Comparison of ENCODE assay signal across 15 cellular contexts in genomic region chr7:84248267-84248666, GRCh38. TPM values are rescaled to one million over a fixed set of nuclear protein-coding genes. Genes with fewer than 3 reads are reported as not detected.
DNase-seq lines count a peak whose midpoint lies in the region; ATAC-seq, FAIRE-seq and TF ChIP-seq lines count a peak whose summit lies in the region.
"Had no signal": no experiment of that assay in that cellular context is flagged by ENCODE, and none has a peak within 500 bp of the region (broad histone marks: within the 10 kb centered on the region; RNA-seq: fewer than 3 reads in every experiment).

No MANE protein-coding gene starts in this region.

- no peaks in the 10 kb centered on the region for H3K79me2 ChIP-seq in HCT116 (ENCODE audit: insufficient read depth, low read length)

- WGBS in small intestine, 3 donors, result 49 to 59% (median 50%) methylated on average over 3 of the region's 3 CpGs

- RAD21 ChIA-PET in HCT116 (lab: Charles Lee; ENCODE audit: low non-redundant PET in 1 of 2, low total read pairs in 2 of 2, uncharacterized antibody in 2 of 2, unreplicated experiment in 2 of 2), result no interaction called here

- H2AFZ ChIP-seq in HCT116 (ENCODE audit: low read depth, low read length, poor library complexity, severe bottlenecking), result peak overlapping the region; percentile 15

- no peaks in the 10 kb centered on the region; a peak in 1 of 4 replicates for H3K9me3 ChIP-seq in HCT116 (ENCODE audit: control insufficient read depth in 1 of 2, insufficient read depth in 1 of 2, low read depth in 1 of 2, low read length in 2 of 2)
- no peaks in the 10 kb centered on the region for H3K9me3 ChIP-seq in small intestine (ENCODE audit: control insufficient read depth, low read depth)

- DNase-seq in CD1c-positive myeloid dendritic cell (ENCODE audit: extremely low spot score) (peak; percentile 89), HCT116 (ENCODE audit: low read depth, low spot score) (no peak), NCI-H226 (peak; percentile 8), fibroblast of villous mesenchyme (ENCODE audit: low read depth) (peak; percentile 69), small intestine (no peak), GM19240 (ENCODE audit: insufficient read length, low spot score) (no peak)
- DNase-seq: activated CD4-positive, alpha-beta T cell treated with anti-CD3 and anti-CD28 coated beads for 4 hours; activated naive CD4-positive, alpha-beta T cell; head of caudate nucleus; KG1; midbrain; NCI-H2227 treated with DMSO at 0.1 percent for 48 hours had no signal

- no peak for FAIRE-seq in small intestine (lab: Jason Lieb, UNC)

- no peak for TF ChIP-seq RAD21 in HCT116 (IDR thresholded peaks at IDR 0.05; ENCODE audit: low read depth)

- no peak for TF ChIP-seq POLR2A in HCT116 (IDR thresholded peaks at IDR 0.05; ENCODE audit: borderline replicate concordance, extremely low read depth, insufficient read depth, insufficient read length)

- no TSS peak for BruUV-seq in HCT116 (replicated peaks; lab: Mats Ljungman, UMichigan)

- no peak overlapping the region for H3K9ac ChIP-seq in HCT116 (ENCODE audit: low read length)

- H3K27ac ChIP-seq in HCT116 (ENCODE audit: low read depth, low read length) (no peak overlapping the region), small intestine (ENCODE audit: low read depth in 1 of 2, low read length in 1 of 2) (no peak overlapping the region)
- H3K27ac ChIP-seq: SK-N-MC had no signal

- POLR2A ChIA-PET in HCT116 (lab: Charles Lee), result no interaction called here

- H3K4me3 ChIP-seq in HCT116 (replicated peaks in 1 of 2; ENCODE audit: low read depth in 1 of 2, low read length in 2 of 2) (no peak overlapping the region), fibroblast of villous mesenchyme (ENCODE audit: low read depth, low read length) (no peak overlapping the region), small intestine (ENCODE audit: low read depth in 1 of 2, low read length in 2 of 2) (no peak overlapping the region)
- H3K4me3 ChIP-seq: SK-N-MC had no signal

- no peak overlapping the region for H3K4me2 ChIP-seq in HCT116 (ENCODE audit: low read length)

- H3K4me1 ChIP-seq in HCT116 (ENCODE audit: control insufficient read depth in 1 of 2, insufficient read depth in 2 of 2, low read length in 2 of 2), result peaks cover 0 to 4% of the 10 kb centered on the region in 2 experiments; a peak in 2 of 4 replicates
- H3K4me1 ChIP-seq in small intestine (ENCODE audit: control insufficient read depth in 2 of 2, insufficient read depth in 1 of 2, low read depth in 1 of 2, low read length in 1 of 2), result no peaks in the 10 kb centered on the region

- CTCF ChIA-PET in HCT116 (lab: Charles Lee), result no interaction called here

- H3K9me2 ChIP-seq in HCT116 (ENCODE audit: insufficient read depth), result no peaks in the 10 kb centered on the region

- no peaks in the 10 kb centered on the region for H3K27me3 ChIP-seq in HCT116 (ENCODE audit: insufficient read depth, low read length)
- no peaks in the 10 kb centered on the region for H3K27me3 ChIP-seq in small intestine (ENCODE audit: control insufficient read depth in 2 of 2, insufficient read depth in 2 of 2, low read length in 2 of 2)

- no peaks in the 10 kb centered on the region for H4K20me1 ChIP-seq in HCT116 (ENCODE audit: insufficient read depth)

- TF ChIP-seq CTCF in HCT116 (IDR thresholded peaks at IDR 0.05 in 2 of 3, conservative IDR thresholded peaks at IDR 0.05 in 1 of 3; ENCODE audit: borderline replicate concordance in 1 of 3, insufficient read depth in 1 of 3, low read depth in 2 of 3, low read length in 2 of 3), result no peak
- no peak for TF ChIP-seq CTCF in fibroblast of villous mesenchyme (IDR thresholded peaks at IDR 0.05; ENCODE audit: insufficient read depth, low read depth, low read length)

- intact Hi-C loops in HCT116 (cut with micrococcal nuclease), result no loop called here

- H3K36me3 ChIP-seq in HCT116 (ENCODE audit: control insufficient read depth in 1 of 2, insufficient read depth in 2 of 2, low read length in 2 of 2) (no peaks in the 10 kb centered on the region), small intestine (ENCODE audit: control insufficient read depth in 2 of 2, insufficient read depth in 2 of 2, low read length in 2 of 2) (no peaks in the 10 kb centered on the region)

- ATAC-seq in HCT116 (no peak), HG03378 (IDR thresholded peaks at IDR 0.05; ENCODE audit: unreplicated experiment) (no peak), GM21423 (IDR thresholded peaks at IDR 0.05; ENCODE audit: unreplicated experiment) (no peak)

TF ChIP-seq in HCT116, 20 proteins besides CTCF, POLR2A, EP300 and RAD21:
- TF ChIP-seq ZBTB33 (IDR thresholded peaks at IDR 0.05; ENCODE audit: extremely low read depth, insufficient replicate concordance, low read length) (no peak), TCF7L2 (IDR thresholded peaks at IDR 0.05; ENCODE audit: borderline replicate concordance, extremely low read depth, insufficient read depth, insufficient read length) (no peak), SP1 (IDR thresholded peaks at IDR 0.05; ENCODE audit: low read depth) (no peak)
- TF ChIP-seq, protein P1, sequence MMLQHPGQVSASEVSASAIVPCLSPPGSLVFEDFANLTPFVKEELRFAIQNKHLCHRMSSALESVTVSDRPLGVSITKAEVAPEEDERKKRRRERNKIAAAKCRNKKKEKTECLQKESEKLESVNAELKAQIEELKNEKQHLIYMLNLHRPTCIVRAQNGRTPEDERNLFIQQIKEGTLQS (IDR thresholded peaks at IDR 0.05), result no peak

RNA-seq across cellular contexts. Expression of gene SEMA3A, which starts 53.7 kb away (rescaled TPM):
- 14.2 TPM for total RNA-seq in HCT116 (2021; ENCODE audit: unreplicated experiment)
- 3.7 TPM in 2 replicates for polyA plus RNA-seq in HCT116 (2012)
- total RNA-seq in fibroblast of villous mesenchyme, result 37.4 and 47.1 TPM in 2 replicates
- 1 to 10 TPM in 1 of 3 donors, not detected in 2; 2.4 TPM for polyA plus RNA-seq in small intestine

Comparison
In these comparisons a context has a peak if more than half of its experiments do, and no peak if none do; other contexts are left out.
1. DNase-seq: peak in CD1c-positive myeloid dendritic cell (single experiment), NCI-H226 (single experiment) and fibroblast of villous mesenchyme (single experiment); none in HCT116 (single experiment), small intestine (single experiment) and GM19240 (single experiment).